14 cellular contexts compared by ENCODE assay signal in the genomic region with DNA sequence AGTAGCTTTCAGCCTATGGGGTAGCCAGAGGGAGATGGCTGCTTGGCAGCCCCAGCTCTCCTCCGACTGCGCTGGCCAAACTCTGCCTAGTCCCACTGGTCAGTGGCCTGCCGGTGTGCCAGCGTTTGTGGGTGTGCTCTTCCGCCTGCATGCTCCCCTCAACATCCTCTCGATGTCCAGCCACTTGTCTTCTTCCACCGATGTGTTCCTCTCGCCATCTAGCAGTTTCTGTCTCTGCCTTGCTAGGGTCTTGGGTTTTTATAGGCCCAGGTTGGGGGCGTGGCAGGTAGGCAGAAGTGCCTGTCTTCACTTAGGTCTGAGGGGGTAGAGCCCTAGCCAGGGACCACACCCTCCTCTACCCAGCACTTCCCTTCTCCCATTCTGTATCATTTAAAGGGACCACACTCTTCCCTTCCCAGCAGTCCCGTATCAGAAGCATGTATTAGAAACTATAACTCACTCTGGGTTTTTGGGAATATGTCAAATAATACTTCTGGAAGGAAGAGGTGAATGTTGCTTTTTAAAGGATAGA.
DNase-seq lines count a peak whose midpoint lies in the region; ATAC-seq lines count a peak whose summit lies in the region.
"Had no signal": no experiment of that assay in that cellular context is flagged by ENCODE, and none has a peak within 500 bp of the region (broad histone marks: within the 10 kb centered on the region; RNA-seq: fewer than 3 reads in every experiment).

No MANE protein-coding gene starts in this region.

- H3K36me3 Mint-ChIP-seq in activated CD4-positive, alpha-beta T cell treated with anti-CD3 and anti-CD28 coated beads, Interleukin-2, amount 10 ng/mL, durations not matched to agents 7 days and 5 days (ENCODE audit: low read depth), result peaks cover 30% of the 10 kb centered on the region
- H3K36me3 Mint-ChIP-seq in IgD-negative memory B cell, result peaks cover 6% of the 10 kb centered on the region
- H3K36me3 Mint-ChIP-seq in activated naive CD8-positive, alpha-beta T cell treated with anti-CD3 and anti-CD28 coated beads, Interleukin-2, amount 50 U/mL, for 24 hours (ENCODE audit: low read depth), result peaks cover 14% of the 10 kb centered on the region
- H3K36me3 Mint-ChIP-seq in stimulated activated effector memory CD8-positive, alpha-beta T cell treated with anti-CD3 and anti-CD28 coated beads, Interleukin-12 subunit alpha, Interleukin-12 subunit beta, amount 100 ng/mL, for 72 hours, result peaks cover 19% of the 10 kb centered on the region

- H3K27me3 Mint-ChIP-seq in activated CD4-positive, alpha-beta T cell treated with anti-CD3 and anti-CD28 coated beads, Interleukin-2, amount 10 ng/mL, durations not matched to agents 7 days and 5 days, result no peaks in the 10 kb centered on the region
- no peaks in the 10 kb centered on the region for H3K27me3 Mint-ChIP-seq in IgD-negative memory B cell
- no peaks in the 10 kb centered on the region for H3K27me3 Mint-ChIP-seq in activated naive CD8-positive, alpha-beta T cell treated with anti-CD3 and anti-CD28 coated beads, Interleukin-2, amount 50 U/mL, for 24 hours

- peak overlapping the region; percentile 11 for H3K4me3 Mint-ChIP-seq in activated CD4-positive, alpha-beta T cell treated with anti-CD3 and anti-CD28 coated beads, Interleukin-2, amount 10 ng/mL, durations not matched to agents 7 days and 5 days
- H3K4me3 Mint-ChIP-seq in IgD-negative memory B cell, result peak overlapping the region in 2 of 4 donors; percentile 61 to 89
- H3K4me3 Mint-ChIP-seq in activated naive CD8-positive, alpha-beta T cell treated with anti-CD3 and anti-CD28 coated beads, Interleukin-2, amount 50 U/mL, for 24 hours, result peak overlapping the region; percentile 28
- peak overlapping the region; percentile 31 for H3K4me3 Mint-ChIP-seq in stimulated activated effector memory CD8-positive, alpha-beta T cell treated with anti-CD3 and anti-CD28 coated beads, Interleukin-12 subunit alpha, Interleukin-12 subunit beta, amount 100 ng/mL, for 72 hours

- CTCF ChIA-PET in activated CD4-positive, alpha-beta T cell treated with anti-CD3 and anti-CD28 coated beads, Interleukin-2, amount 10 ng/mL, durations not matched to agents 7 days and 5 days (lab: Charles Lee), result no interaction called here

- H3K27ac Mint-ChIP-seq in activated CD4-positive, alpha-beta T cell treated with anti-CD3 and anti-CD28 coated beads, Interleukin-2, amount 10 ng/mL, durations not matched to agents 7 days and 5 days, result peak overlapping the region; percentile 82
- peak overlapping the region in 2 of 3 donors; percentile 40 to 79 for H3K27ac Mint-ChIP-seq in IgD-negative memory B cell
- peak overlapping the region; percentile 65 for H3K27ac Mint-ChIP-seq in activated naive CD8-positive, alpha-beta T cell treated with anti-CD3 and anti-CD28 coated beads, Interleukin-2, amount 50 U/mL, for 24 hours
- H3K27ac Mint-ChIP-seq in stimulated activated effector memory CD8-positive, alpha-beta T cell treated with anti-CD3 and anti-CD28 coated beads, Interleukin-12 subunit alpha, Interleukin-12 subunit beta, amount 100 ng/mL, for 72 hours, result peak overlapping the region; percentile 30

- POLR2A ChIA-PET in activated CD4-positive, alpha-beta T cell treated with anti-CD3 and anti-CD28 coated beads, Interleukin-2, amount 10 ng/mL, durations not matched to agents 7 days and 5 days (lab: Charles Lee), result no interaction called here

- ATAC-seq in activated naive CD8-positive, alpha-beta T cell treated with anti-CD3 and anti-CD28 coated beads, Interleukin-2, amount 50 U/mL, for 24 hours, result no peak
- ATAC-seq in stimulated activated effector memory CD8-positive, alpha-beta T cell treated with anti-CD3 and anti-CD28 coated beads, Interleukin-12 subunit alpha, Interleukin-12 subunit beta, amount 100 ng/mL, for 72 hours, result no peak

- DNase-seq in activated CD4-positive, alpha-beta T cell treated with anti-CD3 and anti-CD28 coated beads, Interleukin-2, amount 10 ng/mL, durations not matched to agents 7 days and 5 days, result no peak
- DNase-seq in activated CD4-positive, alpha-beta T cell treated with anti-CD3 and anti-CD28 coated beads, Interleukin-2, amount 50 U/mL, for 1 hour, result no peak
- DNase-seq in activated naive CD8-positive, alpha-beta T cell treated with anti-CD3 and anti-CD28 coated beads, Interleukin-2, amount 50 U/mL, for 24 hours, result no peak
- DNase-seq in stimulated activated effector memory CD8-positive, alpha-beta T cell treated with anti-CD3 and anti-CD28 coated beads, Interleukin-12 subunit alpha, Interleukin-12 subunit beta, amount 100 ng/mL, for 72 hours (ENCODE audit: low spot score in 2 of 2), result no peak
- DNase-seq in stimulated activated CD4-positive, alpha-beta T cell treated with anti-CD3 and anti-CD28 coated beads, Interleukin-12 subunit alpha, Interleukin-12 subunit beta, amount 100 ng/mL, for 4 hours, result no peak
- DNase-seq in mucosa of gallbladder (ENCODE audit: low spot score), result no peak
- no peak for DNase-seq in islet precursor cell
- DNase-seq: DMS79 treated with DMSO at 0.1 percent for 48 hours; effector memory CD4-positive, alpha-beta T cell; NCI-H2029 treated with DMSO at 0.1 percent for 48 hours; PC-9; sigmoid colon; SW 1271 had no signal

- H3K4me1 Mint-ChIP-seq in activated CD4-positive, alpha-beta T cell treated with anti-CD3 and anti-CD28 coated beads, Interleukin-2, amount 10 ng/mL, durations not matched to agents 7 days and 5 days, result peaks cover 53% of the 10 kb centered on the region
- peaks cover 47 to 62% (median 60%) of the 10 kb centered on the region in 3 donors for H3K4me1 Mint-ChIP-seq in IgD-negative memory B cell
- peaks cover 63% of the 10 kb centered on the region for H3K4me1 Mint-ChIP-seq in activated naive CD8-positive, alpha-beta T cell treated with anti-CD3 and anti-CD28 coated beads, Interleukin-2, amount 50 U/mL, for 24 hours
- peaks cover 45% of the 10 kb centered on the region for H3K4me1 Mint-ChIP-seq in stimulated activated effector memory CD8-positive, alpha-beta T cell treated with anti-CD3 and anti-CD28 coated beads, Interleukin-12 subunit alpha, Interleukin-12 subunit beta, amount 100 ng/mL, for 72 hours

- H3K9me3 Mint-ChIP-seq in activated CD4-positive, alpha-beta T cell treated with anti-CD3 and anti-CD28 coated beads, Interleukin-2, amount 10 ng/mL, durations not matched to agents 7 days and 5 days, result no peaks in the 10 kb centered on the region
- H3K9me3 Mint-ChIP-seq in IgD-negative memory B cell, result peaks cover 0 to 2% (median 2%) of the 10 kb centered on the region in 3 donors
- no peaks in the 10 kb centered on the region for H3K9me3 Mint-ChIP-seq in activated naive CD8-positive, alpha-beta T cell treated with anti-CD3 and anti-CD28 coated beads, Interleukin-2, amount 50 U/mL, for 24 hours
- no peaks in the 10 kb centered on the region for H3K9me3 Mint-ChIP-seq in stimulated activated effector memory CD8-positive, alpha-beta T cell treated with anti-CD3 and anti-CD28 coated beads, Interleukin-12 subunit alpha, Interleukin-12 subunit beta, amount 100 ng/mL, for 72 hours

Comparison
In these comparisons a context has a peak if more than half of its experiments do, and no peak if none do; other contexts are left out.
1. H3K27ac Mint-ChIP-seq: peak in every context shown above with its lines; median percentile 82 in activated CD4-positive, alpha-beta T cell treated with anti-CD3 and anti-CD28 coated beads, Interleukin-2, amount 10 ng/mL, durations not matched to agents 7 days and 5 days; 65 in activated naive CD8-positive, alpha-beta T cell treated with anti-CD3 and anti-CD28 coated beads, Interleukin-2, amount 50 U/mL, for 24 hours; 60 in IgD-negative memory B cell; 30 in stimulated activated effector memory CD8-positive, alpha-beta T cell treated with anti-CD3 and anti-CD28 coated beads, Interleukin-12 subunit alpha, Interleukin-12 subunit beta, amount 100 ng/mL, for 72 hours.